In genomic region chr9:83622814-83623633, GRCh38 we compare ENCODE assay signal across 8 cellular contexts. TPM values are rescaled to one million over a fixed set of nuclear protein-coding genes. Genes with fewer than 3 reads are reported as not detected.
DNase-seq lines count a peak whose midpoint lies in the region; ATAC-seq and TF ChIP-seq lines count a peak whose summit lies in the region.

Gene IDNK, plus strand, starts transcription at chr9:83623143. Its CDS starts 29 bp downstream, at chr9:83623172.

- peaks cover 12% of the 10 kb centered on the region for H3K4me1 ChIP-seq in lower lobe of right lung

- H3K36me3 ChIP-seq in lower lobe of right lung: peaks cover 13% of the 10 kb centered on the region

- H3K27me3 ChIP-seq in dorsolateral prefrontal cortex (no peaks in the 10 kb centered on the region), lower lobe of right lung (ENCODE audit: low read depth) (no peaks in the 10 kb centered on the region)

- DNase-seq in ACHN (peak; percentile 70), NCI-H2196 (lab: John Stamatoyannopoulos, UW; ENCODE audit: unreplicated experiment) (peak; percentile 82), dorsolateral prefrontal cortex (peak; percentile 36 to 79 (median 55)), lower lobe of right lung (peak; percentile 79)
- DNase-seq in activated CD4-positive, alpha-beta T cell treated with anti-CD3 and anti-CD28 coated beads, Interleukin-2, amount 50 U/mL, for 24 hours (ENCODE audit: low read depth in 1 of 2, low spot score in 1 of 2): peak; percentile 44 to 51
- peak; percentile 27 to 65 (median 31) for DNase-seq in stimulated activated CD4-positive, alpha-beta T cell treated with anti-CD3 and anti-CD28 coated beads, TNF-alpha, amount 100 ng/mL, for 48 hours (ENCODE audit: low read depth in 3 of 3)

- intact Hi-C loops in dorsolateral prefrontal cortex (cut with DNase I) (loop anchor here (1.0 to 10.0 kb wide), 5 partner anchors 84 to 299 kb away; partner anchors contain the start of genes GKAP1 (in 1 of the 2), KIF27 (in 1 of the 2) and UBQLN1 (in 1 of the 2)), lower lobe of right lung (cut with DNase I) (no loop called here)

- peak within 1 kb of the TSS; percentile 52 to 97 (median 89) for H3K4me3 ChIP-seq in dorsolateral prefrontal cortex
- peak within 1 kb of the TSS; percentile 88 for H3K4me3 ChIP-seq in lower lobe of right lung

- in situ Hi-C loops in ACHN (cut with HindIII; ENCODE audit: low pct_ligation_motif_present, low pct_unique_long_range_greater_than_20kb, low sequenced_read_pairs): no loop called here

- no peaks in the 10 kb centered on the region for H3K9me3 ChIP-seq in lower lobe of right lung

- peak; percentile 84 for ATAC-seq in HG03045 (IDR thresholded peaks at IDR 0.05; ENCODE audit: unreplicated experiment)
- peak; percentile 93 to 95 for ATAC-seq in lower lobe of right lung

- TF ChIP-seq CTCF in dorsolateral prefrontal cortex (IDR thresholded peaks at IDR 0.05 in 54 of 56, conservative IDR thresholded peaks at IDR 0.05 in 2 of 56; ENCODE audit: low read depth in 1 of 56, partially characterized antibody in 56 of 56) (peak in 10 of 56 donors; percentile 4 to 41 (median 13)), lower lobe of right lung (IDR thresholded peaks at IDR 0.05) (no peak)

- H3K27ac ChIP-seq in dorsolateral prefrontal cortex (peak within 1 kb of the TSS; percentile 72 to 99 (median 96)), lower lobe of right lung (peak within 1 kb of the TSS; percentile 94)

- peak; percentile 76 for TF ChIP-seq POLR2A in GM18526 (IDR thresholded peaks at IDR 0.05; ENCODE audit: extremely low read depth, insufficient read length)

RNA-seq across cellular contexts. Expression of gene IDNK, which starts in this region (rescaled TPM):
- total RNA-seq in dorsolateral prefrontal cortex (10 to 100 TPM in 74 of 120 experiments, 1 to 10 TPM in 46; 3.8 to 21.4 (median 11.5) TPM), lower lobe of right lung (4.2 TPM)

Comparison
In these comparisons a context has a peak if more than half of its experiments do, and no peak if none do; other contexts are left out.
1. Peak in every context shown above with its lines: DNase-seq, ATAC-seq, H3K4me3 ChIP-seq and H3K27ac ChIP-seq.
2. DNase-seq: peak in every context shown above with its lines; median percentile 82 in NCI-H2196; 79 in lower lobe of right lung; 70 in ACHN; 55 in dorsolateral prefrontal cortex; 48 in activated CD4-positive, alpha-beta T cell treated with anti-CD3 and anti-CD28 coated beads, Interleukin-2, amount 50 U/mL, for 24 hours; 31 in stimulated activated CD4-positive, alpha-beta T cell treated with anti-CD3 and anti-CD28 coated beads, TNF-alpha, amount 100 ng/mL, for 48 hours.